9 cellular contexts compared by ENCODE assay signal in the genomic region with DNA sequence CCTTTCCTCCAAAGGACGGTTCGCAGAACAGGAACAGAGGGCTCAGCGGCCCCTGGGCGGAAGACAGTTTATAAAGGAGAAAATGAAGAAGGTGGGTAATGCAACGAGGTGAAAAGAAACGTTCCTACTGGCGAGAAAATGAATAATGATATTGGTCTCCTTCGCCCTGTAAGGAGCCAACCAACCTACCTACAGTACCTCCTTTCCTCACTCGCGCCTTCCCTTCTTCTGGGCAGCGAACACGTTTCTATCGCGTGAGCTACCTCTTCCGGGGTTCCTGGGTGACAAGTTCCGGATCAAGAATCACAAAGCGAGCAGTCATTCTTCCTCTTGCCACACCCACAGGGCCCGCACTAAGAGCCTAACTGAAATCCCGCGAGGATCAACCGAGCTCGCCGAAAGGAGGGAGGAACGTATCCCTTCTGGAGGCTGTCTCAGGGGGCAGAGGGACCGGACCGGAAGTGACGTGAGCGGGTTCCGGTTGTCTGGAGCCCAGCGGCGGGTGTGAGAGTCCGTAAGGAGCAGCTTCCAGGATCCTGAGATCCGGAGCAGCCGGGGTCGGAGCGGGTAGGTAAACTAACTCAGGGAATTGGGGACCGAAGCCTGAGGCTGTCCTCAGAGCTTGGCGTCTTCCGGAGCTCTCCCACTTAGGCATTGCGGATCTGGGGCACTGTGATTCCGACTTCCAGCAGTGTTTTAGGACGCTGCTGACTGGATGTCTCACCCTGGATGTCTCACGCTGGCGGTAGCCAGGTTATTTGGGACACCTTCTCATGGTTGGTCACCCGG. TPM values are rescaled to one million over a fixed set of nuclear protein-coding genes. Genes with fewer than 3 reads are reported as not detected.
DNase-seq lines count a peak whose midpoint lies in the region; ATAC-seq, FAIRE-seq and TF ChIP-seq lines count a peak whose summit lies in the region.
"Had no signal": no experiment of that assay in that cellular context is flagged by ENCODE, and none has a peak within 500 bp of the region (broad histone marks: within the 10 kb centered on the region; RNA-seq: fewer than 3 reads in every experiment).

A gene (minus strand): TSS at position 249 of the 789 bp plus-strand sequence. CDS start 9,452 bp downstream, outside the sequence.
A gene (plus strand): TSS at position 473 of the 789 bp plus-strand sequence. CDS start 23,793 bp downstream, outside the sequence.

- no peaks in the 10 kb centered on the region for H3K27me3 ChIP-seq in keratinocyte (ENCODE audit: control insufficient read depth, extremely low read depth, insufficient read depth, low read length)

- peak within 1 kb of the TSS; percentile 97 for H3K4me2 ChIP-seq in keratinocyte (ENCODE audit: control insufficient read depth, extremely low read depth, insufficient read depth, low read depth, low read length)

- peaks cover 29% of the 10 kb centered on the region for H3K4me1 ChIP-seq in keratinocyte (ENCODE audit: control insufficient read depth, extremely low read depth, insufficient read depth, low read length)

- FAIRE-seq in keratinocyte (lab: Jason Lieb, UNC): peak; percentile 78
- FAIRE-seq: islet of Langerhans had no signal

- no peaks in the 10 kb centered on the region for H3K9me3 ChIP-seq in keratinocyte (ENCODE audit: control insufficient read depth, low read depth, low read length)

- DNase-seq in AG10803 (ENCODE audit: low read depth) (peak; percentile 100), NCI-H460 (ENCODE audit: extremely low read depth, low read depth) (peak; percentile 100), cerebellar nuclear complex (lab: John Stamatoyannopoulos, UW) (peak; percentile 92 to 99), keratinocyte (ENCODE audit: low read depth, low spot score) (peak; percentile 90)
- DNase-seq in activated CD4-positive, CD25-positive, alpha-beta regulatory T cell treated with anti-CD3 and anti-CD28 coated beads, Interleukin-2, amount 50 U/mL, for 72 hours: peak; percentile 88
- DNase-seq in stimulated activated CD4-positive, alpha-beta T cell treated with anti-CD3 and anti-CD28 coated beads, Interleukin-15, amount 100 ng/mL, for 1 hour (ENCODE audit: low read depth in 1 of 2, low spot score in 1 of 2): peak; percentile 68 to 80

- H3K4me3 ChIP-seq in AG10803 (ENCODE audit: low read length) (peak within 1 kb of the TSS; percentile 98), keratinocyte (ENCODE audit: control insufficient read depth in 2 of 3, extremely low read depth in 1 of 3, insufficient read depth in 2 of 3, low read depth in 1 of 3, low read length in 3 of 3) (peak within 1 kb of the TSS; percentile 96 to 100 (median 100))

- H3K9ac ChIP-seq in keratinocyte (ENCODE audit: control insufficient read depth, extremely low read depth, insufficient read depth, low read length): peak within 1 kb of the TSS; percentile 100

- peak within 1 kb of the TSS; percentile 99 for H3K27ac ChIP-seq in keratinocyte (ENCODE audit: control insufficient read depth, insufficient read depth, low read length)

- peak within 1 kb of the TSS; percentile 87 for H2AFZ ChIP-seq in keratinocyte (ENCODE audit: control insufficient read depth, low read length)

- H3K9me1 ChIP-seq in keratinocyte (ENCODE audit: control insufficient read depth, extremely low read depth, insufficient read depth, low read length): peaks cover 2% of the 10 kb centered on the region

- ATAC-seq in GM19043 (IDR thresholded peaks at IDR 0.05; ENCODE audit: low read depth, unreplicated experiment) (peak; percentile 94), HG03378 (IDR thresholded peaks at IDR 0.05; ENCODE audit: unreplicated experiment) (peak; percentile 89)

- dilution Hi-C loops in keratinocyte (cut with MboI; ENCODE audit: extremely low pct_ligation_motif_present, low sequenced_read_pairs): no loop called here

- H3K79me2 ChIP-seq in keratinocyte (ENCODE audit: control insufficient read depth, insufficient read depth, low read length): peaks cover 94% of the 10 kb centered on the region

- H4K20me1 ChIP-seq in keratinocyte (ENCODE audit: control insufficient read depth, extremely low read depth, insufficient read depth, low read length): peaks cover 6% of the 10 kb centered on the region

- peaks cover 0 to 9% of the 10 kb centered on the region in 2 experiments for H3K36me3 ChIP-seq in keratinocyte (ENCODE audit: control insufficient read depth in 2 of 2, extremely low read depth in 1 of 2, insufficient read depth in 2 of 2, low read length in 2 of 2)

- TF ChIP-seq CTCF in AG10803 (conservative IDR thresholded peaks at IDR 0.05; ENCODE audit: low read length): no peak
- peak in 1 of 3 experiments; percentile 1 for TF ChIP-seq CTCF in keratinocyte (optimal IDR thresholded peaks at IDR 0.05 in 1 of 3, IDR thresholded peaks at IDR 0.05 in 1 of 3, conservative IDR thresholded peaks at IDR 0.05 in 1 of 3; ENCODE audit: extremely low read depth in 1 of 3, insufficient read depth in 2 of 3, low read length in 3 of 3)

RNA-seq across cellular contexts. Expression of the first gene that starts in this region (rescaled TPM):
- 45.5 and 54.9 TPM in 2 replicates for total RNA-seq in NCI-H460 (2014; rRNA removed; shearing (Covaris generic))
- polyA plus RNA-seq in NCI-H460 (2014; cell fraction: nucleus; rRNA removed): 31.5 and 50.4 TPM in 2 replicates
- 94.1 to 107 TPM (median 97.0 TPM) in 3 replicates for polyA plus RNA-seq in keratinocyte
- 53.6 TPM for polyA plus RNA-seq in keratinocyte (2011; ENCODE audit: low read depth)
- polyA plus RNA-seq in keratinocyte (2011; cell fraction: cytosol; rRNA removed): 65.1 and 99.3 TPM in 2 replicates
- 131 and 173 TPM in 2 replicates for polyA plus RNA-seq in keratinocyte (2011; cell fraction: nucleus; rRNA removed)
- polyA plus RNA-seq in keratinocyte (2012; ENCODE audit: low replicate concordance): 54.0 and 79.9 TPM in 2 replicates
- polyA minus RNA-seq in keratinocyte: 21.1 to 29.3 TPM (median 27.5 TPM) in 3 replicates
- 21.5 TPM for polyA minus RNA-seq in keratinocyte (2011; cell fraction: cytosol; rRNA and poly(A)+ RNA removed)
- 27.4 and 46.9 TPM in 2 replicates for polyA minus RNA-seq in keratinocyte (2011; cell fraction: nucleus; rRNA and poly(A)+ RNA removed)

RNA-seq across cellular contexts. Expression of the second gene that starts in this region (rescaled TPM):
- total RNA-seq in NCI-H460 (2014; rRNA removed; shearing (Covaris generic)): 118 and 133 TPM in 2 replicates
- 256 and 258 TPM in 2 replicates for polyA plus RNA-seq in NCI-H460 (2014; cell fraction: nucleus; rRNA removed)
- polyA plus RNA-seq in keratinocyte: 90.6 to 326 TPM (median 303 TPM) in 3 replicates
- polyA plus RNA-seq in keratinocyte (2011; ENCODE audit: low read depth): 196 TPM
- polyA plus RNA-seq in keratinocyte (2011; cell fraction: cytosol; rRNA removed): 29.5 and 61.2 TPM in 2 replicates
- polyA plus RNA-seq in keratinocyte (2011; cell fraction: nucleus; rRNA removed): 630 and 768 TPM in 2 replicates
- polyA plus RNA-seq in keratinocyte (2012; ENCODE audit: low replicate concordance): 78.0 and 222 TPM in 2 replicates
- 132 to 414 TPM (median 326 TPM) in 3 replicates for polyA minus RNA-seq in keratinocyte
- 47.0 TPM for polyA minus RNA-seq in keratinocyte (2011; cell fraction: cytosol; rRNA and poly(A)+ RNA removed)
- 294 and 592 TPM in 2 replicates for polyA minus RNA-seq in keratinocyte (2011; cell fraction: nucleus; rRNA and poly(A)+ RNA removed)

Comparison
In these comparisons a context has a peak if more than half of its experiments do, and no peak if none do; other contexts are left out.
1. Peak in every context shown above with its lines: DNase-seq, ATAC-seq, H3K4me3 ChIP-seq and H3K27ac ChIP-seq.